Comparison of ENCODE assay signal across 19 cellular contexts in genomic region chr1:45243476-45244343, GRCh38. TPM values are rescaled to one million over a fixed set of nuclear protein-coding genes. Genes with fewer than 3 reads are reported as not detected.
DNase-seq lines count a peak whose midpoint lies in the region; TF ChIP-seq lines count a peak whose summit lies in the region.
"Had no signal": no experiment of that assay in that cellular context is flagged by ENCODE, and none has a peak within 500 bp of the region (broad histone marks: within the 10 kb centered on the region; RNA-seq: fewer than 3 reads in every experiment).

No MANE protein-coding gene starts in this region.

- H3K9me3 Mint-ChIP-seq in CD14-positive monocyte: peaks cover 14 to 46% (median 36%) of the 10 kb centered on the region in 7 donors

- in situ Hi-C loops in GM23248 (cut with MboI): no loop called here

- no peaks in the 10 kb centered on the region for H3K36me3 Mint-ChIP-seq in CD14-positive monocyte

- no peak for TF ChIP-seq CTCF in osteoblast (IDR thresholded peaks at IDR 0.05; ENCODE audit: extremely low read depth, low read depth, low read length)
- TF ChIP-seq CTCF in GM10266 (IDR thresholded peaks at IDR 0.05; ENCODE audit: control insufficient read depth, insufficient read depth, low read depth, missing control alignments): no peak
- no peak for TF ChIP-seq CTCF in CD14-positive monocyte (IDR thresholded peaks at IDR 0.05)

- H3K36me3 ChIP-seq in GM23248 (ENCODE audit: low read depth): no peaks in the 10 kb centered on the region
- no peaks in the 10 kb centered on the region for H3K36me3 ChIP-seq in osteoblast (ENCODE audit: insufficient read depth, low read length)
- H3K36me3 ChIP-seq: BLaER1 treated with 17β-estradiol and CSF1 and Interleukin-3, amounts not matched to agents 10 nM and 100 nM; Peyer's patch had no signal

- no peak overlapping the region for H3K9ac ChIP-seq in GM23248
- H3K9ac ChIP-seq: BLaER1 treated with 17β-estradiol and CSF1 and Interleukin-3, amounts not matched to agents 10 nM and 100 nM had no signal

- H3K79me2 ChIP-seq in GM23248 (ENCODE audit: insufficient read depth) (no peaks in the 10 kb centered on the region), osteoblast (ENCODE audit: insufficient read depth, low read length) (no peaks in the 10 kb centered on the region)

- 30 to 38% methylated on average over 3 of the region's 3 CpGs for WGBS in GM23248 (ENCODE audit: low coverage in 1 of 2, low lambda C conversion rate in 2 of 2, missing lambda C conversion rate in 2 of 2), 2 experiments

- H4K20me1 ChIP-seq in GM23248 (ENCODE audit: insufficient read depth) (no peaks in the 10 kb centered on the region), osteoblast (ENCODE audit: insufficient read depth, low read length) (no peaks in the 10 kb centered on the region)
- H4K20me1 ChIP-seq: BLaER1 treated with 17β-estradiol and CSF1 and Interleukin-3, amounts not matched to agents 10 nM and 100 nM had no signal

- no peaks in the 10 kb centered on the region for H3K4me1 Mint-ChIP-seq in CD14-positive monocyte

- H3K4me2 ChIP-seq in GM23248 (ENCODE audit: unreplicated experiment) (peak overlapping the region; percentile 15), osteoblast (ENCODE audit: insufficient read depth, low read length) (peak overlapping the region; percentile 18)
- H3K4me2 ChIP-seq: BLaER1 treated with 17β-estradiol and CSF1 and Interleukin-3, amounts not matched to agents 10 nM and 100 nM had no signal

- no peak overlapping the region for H3K27ac Mint-ChIP-seq in CD14-positive monocyte

- H3K9me3 ChIP-seq in GM23248 (ENCODE audit: low read depth) (no peaks in the 10 kb centered on the region), osteoblast (ENCODE audit: low read depth, low read length) (no peaks in the 10 kb centered on the region)

- H2AFZ ChIP-seq in GM23248 (peak overlapping the region; percentile 58), osteoblast (ENCODE audit: low read length) (peak overlapping the region; percentile 50)

- peaks cover 28% of the 10 kb centered on the region for H3F3A ChIP-seq in GM23248 (ENCODE audit: insufficient read depth)

- peak overlapping the region; percentile 36 for H3K27ac ChIP-seq in GM23248
- H3K27ac ChIP-seq in osteoblast (ENCODE audit: low read depth, low read length): peak overlapping the region; percentile 34
- H3K27ac ChIP-seq: BLaER1 treated with 17β-estradiol and CSF1 and Interleukin-3, amounts not matched to agents 10 nM and 100 nM; Peyer's patch had no signal

- peaks cover 20% of the 10 kb centered on the region for H3K4me1 ChIP-seq in GM23248 (ENCODE audit: insufficient read depth)
- H3K4me1 ChIP-seq in osteoblast (ENCODE audit: insufficient read depth, low read length): peaks cover 17% of the 10 kb centered on the region
- H3K4me1 ChIP-seq: BLaER1 treated with 17β-estradiol and CSF1 and Interleukin-3, amounts not matched to agents 10 nM and 100 nM; Peyer's patch had no signal

- no peak overlapping the region for H3K4me3 Mint-ChIP-seq in CD14-positive monocyte

- DNase-seq in GM23248: peak; percentile 52
- DNase-seq in NCI-H526 (lab: John Stamatoyannopoulos, UW): peak; percentile 59 to 77
- DNase-seq in fibroblast of gingiva (ENCODE audit: low read depth): peak; percentile 83
- DNase-seq in osteoblast (ENCODE audit: insufficient read length, low spot score, missing footprints): no peak
- no peak for DNase-seq in GM10266 (ENCODE audit: extremely low spot score)
- DNase-seq in HUDEP-2 (lab: John Stamatoyannopoulos, UW; ENCODE audit: unreplicated experiment in 76 of 76): no peak
- DNase-seq in CD14-positive monocyte (ENCODE audit: low spot score): no peak
- DNase-seq: DMS79 treated with DMSO at 0.1 percent for 48 hours; GDM1; GOT3; KBM-7; NCI-H1417 treated with DMSO at 0.1 percent for 48 hours; NCI-H1930; NCI-H446; NK-92 treated with Interleukin-12 subunit alpha and Interleukin-12 subunit beta, amount 100 ng/mL, for 24 hours; Peyer's patch; Right ventricle myocardium superior; SW 1271 had no signal

- no peak overlapping the region for H3K4me3 ChIP-seq in GM23248
- H3K4me3 ChIP-seq in osteoblast (ENCODE audit: insufficient read depth, low read length): no peak overlapping the region
- H3K4me3 ChIP-seq: BLaER1 treated with 17β-estradiol and CSF1 and Interleukin-3, amounts not matched to agents 10 nM and 100 nM; Peyer's patch had no signal

- H3K27me3 ChIP-seq in GM23248 (replicated peaks; ENCODE audit: insufficient read depth) (no peaks in the 10 kb centered on the region), osteoblast (ENCODE audit: insufficient read depth, low read length) (no peaks in the 10 kb centered on the region)
- H3K27me3 ChIP-seq: BLaER1 treated with 17β-estradiol and CSF1 and Interleukin-3, amounts not matched to agents 10 nM and 100 nM; Peyer's patch had no signal

- no peaks in the 10 kb centered on the region for H3K9me2 ChIP-seq in GM23248 (ENCODE audit: insufficient read depth)

- peaks cover 0 to 5% (median 2%) of the 10 kb centered on the region in 3 donors for H3K27me3 Mint-ChIP-seq in CD14-positive monocyte (ENCODE audit: low read depth in 3 of 3)

- intact Hi-C loops in CD14-positive monocyte (cut with micrococcal nuclease): no loop called here

RNA-seq across cellular contexts. Expression of gene ZSWIM5, which starts 37.3 kb away (rescaled TPM):
- 0.54 and 1.1 TPM in 2 replicates for total RNA-seq in GM23248 (2014; rRNA removed; shearing (Covaris generic))
- polyA plus RNA-seq in GM23248 (2016; fragmentation: Nextera tagmentation; extraction: Ambion mirVana) (0.06 and 0.08 TPM in 2 replicates), CD14-positive monocyte (not detected)
- total RNA-seq in osteoblast: 0.36 and 0.59 TPM in 2 replicates

Comparison
In these comparisons a context has a peak if more than half of its experiments do, and no peak if none do; other contexts are left out.
1. DNase-seq: peak in GM23248 (single experiment), NCI-H526 (2 of 2) and fibroblast of gingiva (single experiment); none in osteoblast (single experiment), GM10266 (single experiment), HUDEP-2 (0 of 76) and CD14-positive monocyte (single experiment).